ENCODE assay signal across 5 cellular contexts in genomic region chr7:154095201-154095600, GRCh38. TPM values are rescaled to one million over a fixed set of nuclear protein-coding genes. Genes with fewer than 3 reads are reported as not detected.
"Had no signal": no experiment of that assay in that cellular context is flagged by ENCODE, and none has a peak within 500 bp of the region (broad histone marks: within the 10 kb centered on the region; RNA-seq: fewer than 3 reads in every experiment).

No MANE protein-coding gene starts in this region.

RNA-seq across cellular contexts. Expression of gene DPP6, which starts 43.0 kb away (rescaled TPM):
- total RNA-seq: GM23248, HepG2, HFFc6, HT1080 had no signal
- polyA plus RNA-seq: GM23248, HepG2, IgD-negative memory B cell had no signal
